8 cellular contexts compared by ENCODE assay signal in genomic region chr11:86244063-86244521, GRCh38. TPM values are rescaled to one million over a fixed set of nuclear protein-coding genes. Genes with fewer than 3 reads are reported as not detected.
A peak's percentile ranks its signal among the peaks of the same experiment; 100 is the strongest.
DNase-seq lines count a peak whose midpoint lies in the region; ATAC-seq and TF ChIP-seq lines count a peak whose summit lies in the region.

No MANE protein-coding gene starts in this region.

- H3K36me3 Mint-ChIP-seq in T-cell (peaks cover 3% of the 10 kb centered on the region), chondrocyte (ENCODE audit: low read depth) (no peaks in the 10 kb centered on the region)

- H3K27me3 Mint-ChIP-seq in T-cell (peaks cover 0 to 6% of the 10 kb centered on the region in 2 donors), chondrocyte (ENCODE audit: low read depth) (peaks cover 6% of the 10 kb centered on the region)

- no peaks in the 10 kb centered on the region for H3K27me3 ChIP-seq in body of pancreas
- H3K27me3 ChIP-seq in spleen (replicated peaks in 1 of 7), result no peaks in the 10 kb centered on the region

- H3K4me3 ChIP-seq in body of pancreas (peak overlapping the region; percentile 5 to 60), spleen (peak overlapping the region; percentile 69 to 90 (median 83))

- CTCF ChIA-PET in T-cell (lab: Charles Lee), result interaction anchor here in 1 of 2 donors (0.6 kb wide), 1 partner anchor 45 kb away, joined by 3 read pairs; no protein-coding TSS in a partner anchor

- no peaks in the 10 kb centered on the region for H3K9me3 ChIP-seq in body of pancreas
- no peaks in the 10 kb centered on the region for H3K9me3 ChIP-seq in spleen

- TF ChIP-seq CTCF in body of pancreas (IDR thresholded peaks at IDR 0.05) (no peak), spleen (IDR thresholded peaks at IDR 0.05 in 8 of 11, conservative IDR thresholded peaks at IDR 0.05 in 3 of 11) (no peak), chondrocyte (IDR thresholded peaks at IDR 0.05) (no peak)

- H3K4me3 Mint-ChIP-seq in T-cell, result no peak overlapping the region
- H3K4me3 Mint-ChIP-seq in chondrocyte (ENCODE audit: unreplicated experiment), result no peak overlapping the region

- H3K27ac Mint-ChIP-seq in T-cell (no peak overlapping the region), chondrocyte (ENCODE audit: unreplicated experiment) (no peak overlapping the region)

- TF ChIP-seq POLR2A in body of pancreas (IDR thresholded peaks at IDR 0.05), result no peak
- TF ChIP-seq POLR2A in spleen (IDR thresholded peaks at IDR 0.05), result no peak

- peak overlapping the region; percentile 97 to 99 (median 99) for H3K27ac ChIP-seq in body of pancreas
- peak overlapping the region; percentile 91 to 100 (median 98) for H3K27ac ChIP-seq in spleen

- in situ Hi-C loops in Caki2 (cut with HindIII; ENCODE audit: low pct_unique_long_range_greater_than_20kb, low sequenced_read_pairs), result no loop called here

- no peaks in the 10 kb centered on the region for H3K9me3 Mint-ChIP-seq in T-cell
- H3K9me3 Mint-ChIP-seq in chondrocyte (ENCODE audit: low read depth), result no peaks in the 10 kb centered on the region

- H3K4me1 ChIP-seq in body of pancreas (peaks cover 27% of the 10 kb centered on the region), spleen (peaks cover 21 to 50% (median 45%) of the 10 kb centered on the region in 6 donors)

- POLR2A ChIA-PET in T-cell (lab: Charles Lee), result no interaction called here

- H3K4me1 Mint-ChIP-seq in T-cell, result peaks cover 21 to 26% (median 22%) of the 10 kb centered on the region in 3 donors
- H3K4me1 Mint-ChIP-seq in chondrocyte (ENCODE audit: low read depth), result peaks cover 22% of the 10 kb centered on the region

- 1% methylated on average over 18 of the region's 18 CpGs for WGBS in body of pancreas, 2 donors
- WGBS in spleen, 5 donors, result 1 to 3% (median 3%) methylated on average over 18 of the region's 18 CpGs

- ATAC-seq in HG03280 (IDR thresholded peaks at IDR 0.05; ENCODE audit: unreplicated experiment), result peak; percentile 65
- ATAC-seq in T-cell (replicated peaks in 1 of 4), result peak; percentile 75 to 83 (median 78)
- peak; percentile 91 for ATAC-seq in body of pancreas

- intact Hi-C loops in body of pancreas (cut with DNase I), result no loop called here
- intact Hi-C loops in spleen (cut with DNase I; ENCODE audit: low total_unique reads), result loop anchor here (10.0 kb wide), 1 partner anchor 51 kb away; no protein-coding TSS in a partner anchor

- H3K36me3 ChIP-seq in body of pancreas (replicated peaks in 1 of 2; ENCODE audit: insufficient read depth in 1 of 2, low read depth in 2 of 2), result no peaks in the 10 kb centered on the region
- H3K36me3 ChIP-seq in spleen, result no peaks in the 10 kb centered on the region

- DNase-seq in Caki2 (ENCODE audit: low read depth) (peak; percentile 80), GM19238 (ENCODE audit: insufficient read length, low spot score) (peak; percentile 65), T-cell (peak in 31 of 34 experiments; percentile 78 to 89 (median 84)), body of pancreas (peak; percentile 90 to 92 (median 90)), iPS-NIHi7 (ENCODE audit: extremely low spot score) (peak; percentile 92), spleen (peak; percentile 95), chondrocyte (ENCODE audit: low spot score) (no peak)

RNA-seq across cellular contexts. Expression of gene EED, which starts 0.5 kb away (rescaled TPM):
- total RNA-seq in Caki2 (2014; rRNA removed; shearing (Covaris generic); ENCODE audit: low replicate concordance), result 7.0 and 10.3 TPM in 2 replicates
- total RNA-seq in T-cell (10 to 100 TPM; 31.6 to 37.6 (median 35.7) TPM), body of pancreas (10 to 100 TPM; 14.5 to 20.1 TPM), spleen (10 to 100 TPM; 25.8 to 48.1 (median 34.0) TPM), chondrocyte (13.8 to 22.8 TPM (median 14.1 TPM) in 3 replicates)
- 10 to 100 TPM; 24.3 to 26.8 (median 25.0) TPM for polyA plus RNA-seq in spleen

RNA-seq across cellular contexts. Expression of gene HIKESHI, which starts 57.9 kb away (rescaled TPM):
- 57.7 and 70.3 TPM in 2 replicates for total RNA-seq in Caki2 (2014; rRNA removed; shearing (Covaris generic); ENCODE audit: low replicate concordance)
- total RNA-seq in T-cell (10 to 100 TPM; 20.6 to 32.1 (median 28.7) TPM), body of pancreas (10 to 100 TPM in 1 of 2 donors, 1 to 10 TPM in 1; 9.2 to 18.9 TPM), spleen (10 to 100 TPM; 22.5 to 37.1 (median 25.5) TPM), chondrocyte (32.1 to 39.4 TPM (median 34.5 TPM) in 3 replicates)
- 10 to 100 TPM; 25.3 to 44.9 (median 33.7) TPM for polyA plus RNA-seq in spleen
